Comparison of ENCODE assay signal across 18 cellular contexts in the genomic region with DNA sequence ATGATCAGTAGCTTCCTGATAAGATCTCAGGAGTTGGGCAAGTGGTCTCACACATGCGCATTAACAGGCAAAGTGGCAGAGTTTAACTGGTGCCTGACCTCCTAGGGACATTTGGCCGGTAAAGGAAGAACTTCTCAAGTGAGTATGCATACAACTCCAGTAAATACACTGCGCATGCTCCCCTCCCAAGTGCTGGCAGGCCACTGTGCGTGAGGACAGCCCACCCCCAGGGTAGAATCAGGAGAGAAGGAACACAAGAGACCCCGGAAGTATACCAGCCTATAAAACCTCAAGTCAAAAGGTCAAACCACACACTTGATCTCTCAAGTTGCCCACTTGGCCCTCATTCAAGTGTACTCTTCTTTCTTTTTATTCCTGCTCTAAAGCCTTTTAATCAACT.
DNase-seq lines count a peak whose midpoint lies in the region; ATAC-seq, FAIRE-seq and TF ChIP-seq lines count a peak whose summit lies in the region.
"Had no signal": no experiment of that assay in that cellular context is flagged by ENCODE, and none has a peak within 500 bp of the region (broad histone marks: within the 10 kb centered on the region; RNA-seq: fewer than 3 reads in every experiment).

No MANE protein-coding gene starts in this region.

- peaks cover 37% of the 10 kb centered on the region for H3K4me1 ChIP-seq in ACC112 (ENCODE audit: control insufficient read depth, insufficient read depth, low read length, unreplicated experiment)
- peaks cover 22% of the 10 kb centered on the region for H3K4me1 ChIP-seq in astrocyte (ENCODE audit: insufficient read depth, low read length)
- H3K4me1 ChIP-seq: Peyer's patch had no signal

- H3K9me3 ChIP-seq in astrocyte (ENCODE audit: insufficient read depth, low read depth, low read length), result no peaks in the 10 kb centered on the region
- H3K9me3 ChIP-seq: BLaER1 treated with 17β-estradiol and CSF1 and Interleukin-3, amounts not matched to agents 10 nM and 100 nM; Peyer's patch had no signal

- H3K79me2 ChIP-seq in ACC112 (ENCODE audit: control insufficient read depth, insufficient read depth, low read length, unreplicated experiment), result no peaks in the 10 kb centered on the region
- H3K79me2 ChIP-seq in astrocyte (ENCODE audit: insufficient read depth, low read length), result no peaks in the 10 kb centered on the region

- H3K27me3 Mint-ChIP-seq in astrocyte (ENCODE audit: low read depth, unreplicated experiment), result no peaks in the 10 kb centered on the region
- no peaks in the 10 kb centered on the region for H3K27me3 Mint-ChIP-seq in activated CD4-positive, alpha-beta T cell treated with anti-CD3 and anti-CD28 coated beads, Interleukin-2, amount 10 ng/mL, durations not matched to agents 24 days and 14 days

- no peak overlapping the region for H3K4me2 ChIP-seq in astrocyte (ENCODE audit: low read length)
- H3K4me2 ChIP-seq: BLaER1 treated with 17β-estradiol and CSF1 and Interleukin-3, amounts not matched to agents 10 nM and 100 nM; KMS-11 had no signal

- H3K27ac ChIP-seq in ACC112 (ENCODE audit: low read depth, low read length) (no peak overlapping the region), astrocyte (ENCODE audit: low read depth, low read length) (no peak overlapping the region)
- H3K27ac ChIP-seq: BLaER1 treated with 17β-estradiol and CSF1 and Interleukin-3, amounts not matched to agents 10 nM and 100 nM; KMS-11; Peyer's patch had no signal

- no peak for TF ChIP-seq CTCF in astrocyte (IDR thresholded peaks at IDR 0.05; ENCODE audit: insufficient read depth, low read depth, low read length)

- peak; percentile 9 for FAIRE-seq in astrocyte (lab: Jason Lieb, UNC)
- FAIRE-seq: A204.1, GM12878 had no signal

- H4K20me1 ChIP-seq in astrocyte (ENCODE audit: insufficient read depth, low read length), result no peaks in the 10 kb centered on the region
- H4K20me1 ChIP-seq: BLaER1 treated with 17β-estradiol and CSF1 and Interleukin-3, amounts not matched to agents 10 nM and 100 nM had no signal

- H3K36me3 Mint-ChIP-seq in astrocyte (ENCODE audit: low read depth, unreplicated experiment), result no peaks in the 10 kb centered on the region
- no peaks in the 10 kb centered on the region for H3K36me3 Mint-ChIP-seq in activated CD4-positive, alpha-beta T cell treated with anti-CD3 and anti-CD28 coated beads, Interleukin-2, amount 10 ng/mL, durations not matched to agents 24 days and 14 days (ENCODE audit: low read depth)

- H3K4me3 Mint-ChIP-seq in astrocyte (ENCODE audit: unreplicated experiment), result no peak overlapping the region
- no peak overlapping the region for H3K4me3 Mint-ChIP-seq in activated CD4-positive, alpha-beta T cell treated with anti-CD3 and anti-CD28 coated beads, Interleukin-2, amount 10 ng/mL, durations not matched to agents 24 days and 14 days

- peak overlapping the region; percentile 26 for H2AFZ ChIP-seq in ACC112 (ENCODE audit: low read length, unreplicated experiment)
- H2AFZ ChIP-seq in astrocyte (ENCODE audit: low read depth, low read length), result no peak overlapping the region

- intact Hi-C loops in activated CD4-positive, alpha-beta T cell treated with anti-CD3 and anti-CD28 coated beads, Interleukin-2, amount 10 ng/mL, durations not matched to agents 24 days and 14 days (cut with micrococcal nuclease), result no loop called here

- no peak overlapping the region for H3K9ac ChIP-seq in astrocyte (ENCODE audit: low read length)
- H3K9ac ChIP-seq: BLaER1 treated with 17β-estradiol and CSF1 and Interleukin-3, amounts not matched to agents 10 nM and 100 nM; KMS-11 had no signal

- H3K36me3 ChIP-seq in ACC112 (ENCODE audit: insufficient read depth, low read length) (no peaks in the 10 kb centered on the region), astrocyte (ENCODE audit: insufficient read depth, low read length) (no peaks in the 10 kb centered on the region)
- H3K36me3 ChIP-seq: BLaER1 treated with 17β-estradiol and CSF1 and Interleukin-3, amounts not matched to agents 10 nM and 100 nM; Peyer's patch had no signal

- no peaks in the 10 kb centered on the region for H3K9me3 Mint-ChIP-seq in astrocyte (ENCODE audit: unreplicated experiment)
- H3K9me3 Mint-ChIP-seq in activated CD4-positive, alpha-beta T cell treated with anti-CD3 and anti-CD28 coated beads, Interleukin-2, amount 10 ng/mL, durations not matched to agents 24 days and 14 days, result no peaks in the 10 kb centered on the region

- H3K27me3 ChIP-seq in ACC112 (ENCODE audit: insufficient read depth, low read length), result no peaks in the 10 kb centered on the region
- no peaks in the 10 kb centered on the region for H3K27me3 ChIP-seq in astrocyte (ENCODE audit: insufficient read depth, low read length)
- H3K27me3 ChIP-seq: BLaER1 treated with 17β-estradiol and CSF1 and Interleukin-3, amounts not matched to agents 10 nM and 100 nM; Peyer's patch had no signal

- DNase-seq in NCI-H510A treated with DMSO at 0.1 percent for 48 hours (lab: John Stamatoyannopoulos, UW), result peak; percentile 35
- DNase-seq in astrocyte (ENCODE audit: low read depth), result no peak
- peak; percentile 35 for DNase-seq in myocyte (ENCODE audit: low read depth)
- DNase-seq in activated CD4-positive, alpha-beta T cell treated with anti-CD3 and anti-CD28 coated beads, Interleukin-2, amount 10 ng/mL, durations not matched to agents 24 days and 14 days, result no peak
- DNase-seq in HuH-7.5 (ENCODE audit: low spot score), result no peak
- DNase-seq: GDM1, NCI-H187 treated with DMSO at 0.1 percent for 48 hours, NCI-H2171, NCI-H524 treated with DMSO at 0.1 percent for 48 hours, Peyer's patch, SIG-M5 had no signal

- H3K27ac Mint-ChIP-seq in astrocyte (ENCODE audit: unreplicated experiment), result no peak overlapping the region
- H3K27ac Mint-ChIP-seq in activated CD4-positive, alpha-beta T cell treated with anti-CD3 and anti-CD28 coated beads, Interleukin-2, amount 10 ng/mL, durations not matched to agents 24 days and 14 days, result no peak overlapping the region

- no peak overlapping the region for H3K4me3 ChIP-seq in ACC112 (ENCODE audit: low read depth, low read length)
- H3K4me3 ChIP-seq in astrocyte (ENCODE audit: insufficient read depth, low read depth, low read length), result no peak overlapping the region
- H3K4me3 ChIP-seq: BLaER1 treated with 17β-estradiol and CSF1 and Interleukin-3, amounts not matched to agents 10 nM and 100 nM; GM12878; Peyer's patch had no signal

- ATAC-seq in GM18909 (IDR thresholded peaks at IDR 0.05; ENCODE audit: poor library complexity, unreplicated experiment) (no peak), GM19351 (IDR thresholded peaks at IDR 0.05; ENCODE audit: unreplicated experiment) (no peak)
- ATAC-seq: GM12878 had no signal

- peaks cover 23% of the 10 kb centered on the region for H3K4me1 Mint-ChIP-seq in astrocyte (ENCODE audit: low read depth, unreplicated experiment)
- H3K4me1 Mint-ChIP-seq in activated CD4-positive, alpha-beta T cell treated with anti-CD3 and anti-CD28 coated beads, Interleukin-2, amount 10 ng/mL, durations not matched to agents 24 days and 14 days, result no peaks in the 10 kb centered on the region

Comparison
In these comparisons a context has a peak if more than half of its experiments do, and no peak if none do; other contexts are left out.
1. DNase-seq: peak in NCI-H510A treated with DMSO at 0.1 percent for 48 hours (single experiment) and myocyte (single experiment); none in astrocyte (single experiment), activated CD4-positive, alpha-beta T cell treated with anti-CD3 and anti-CD28 coated beads, Interleukin-2, amount 10 ng/mL, durations not matched to agents 24 days and 14 days (single experiment) and HuH-7.5 (single experiment).